14 cellular contexts compared by ENCODE assay signal in genomic region chr18:13579874-13580273, GRCh38.
DNase-seq lines count a peak whose midpoint lies in the region; ATAC-seq and TF ChIP-seq lines count a peak whose summit lies in the region.
"Had no signal": no experiment of that assay in that cellular context is flagged by ENCODE, and none has a peak within 500 bp of the region (broad histone marks: within the 10 kb centered on the region; RNA-seq: fewer than 3 reads in every experiment).

No MANE protein-coding gene starts in this region.

- H3K4me3 Mint-ChIP-seq in activated B cell treated with CpG ODN at 0.5 μM for 24 hours (no peak overlapping the region), GM23338 (no peak overlapping the region)
- H3K4me3 Mint-ChIP-seq: brain, mesothelial cell of epicardium had no signal

- H3K27ac Mint-ChIP-seq in activated B cell treated with CpG ODN at 0.5 μM for 24 hours (peak overlapping the region; percentile 81), GM23338 (no peak overlapping the region)
- H3K27ac Mint-ChIP-seq: mesothelial cell of epicardium had no signal

- H3K36me3 Mint-ChIP-seq in activated B cell treated with CpG ODN at 0.5 μM for 24 hours (ENCODE audit: low read depth) (no peaks in the 10 kb centered on the region), GM23338 (ENCODE audit: low read depth) (no peaks in the 10 kb centered on the region)
- H3K36me3 Mint-ChIP-seq: brain, mesothelial cell of epicardium had no signal

- H3K4me1 Mint-ChIP-seq in activated B cell treated with CpG ODN at 0.5 μM for 24 hours (peaks cover 67% of the 10 kb centered on the region), GM23338 (no peaks in the 10 kb centered on the region)

- peak; percentile 30 for DNase-seq in right atrium auricular region (ENCODE audit: low spot score)
- DNase-seq in cardiac septum (ENCODE audit: low spot score) = no peak
- DNase-seq in activated B cell treated with CpG ODN at 0.5 μM for 24 hours = no peak
- DNase-seq in lung (ENCODE audit: low spot score) = no peak
- DNase-seq in globus pallidus (ENCODE audit: low spot score) = no peak
- no peak for DNase-seq in amygdala (lab: John Stamatoyannopoulos, UW)
- no peak for DNase-seq in GM23338 (ENCODE audit: low spot score)
- DNase-seq: DMS53; effector CD8-positive, alpha-beta T cell; ovary; thyroid gland had no signal

- H3K27me3 ChIP-seq in right atrium auricular region = no peaks in the 10 kb centered on the region
- no peaks in the 10 kb centered on the region for H3K27me3 ChIP-seq in lung (ENCODE audit: control insufficient read depth, insufficient read depth)
- no peaks in the 10 kb centered on the region for H3K27me3 ChIP-seq in GM23338 (ENCODE audit: insufficient read depth)
- H3K27me3 ChIP-seq: ovary, thyroid gland had no signal

- no peaks in the 10 kb centered on the region for H3F3A ChIP-seq in GM23338 (replicated peaks; ENCODE audit: low read depth)

- no peaks in the 10 kb centered on the region for H3K36me3 ChIP-seq in right atrium auricular region
- H3K36me3 ChIP-seq in lung (ENCODE audit: control insufficient read depth in 2 of 2, insufficient read depth in 2 of 2, low read length in 2 of 2) = no peaks in the 10 kb centered on the region
- no peaks in the 10 kb centered on the region for H3K36me3 ChIP-seq in GM23338 (ENCODE audit: insufficient read depth)
- H3K36me3 ChIP-seq: ovary, thyroid gland had no signal

- no peak overlapping the region for H2AFZ ChIP-seq in GM23338

- H3K27ac ChIP-seq in right atrium auricular region (no peak overlapping the region), lung (ENCODE audit: low read depth in 1 of 2, low read length in 1 of 2) (peak overlapping the region in 1 of 2 donors; percentile 21), GM23338 (ENCODE audit: low read depth) (no peak overlapping the region)
- H3K27ac ChIP-seq: ovary, thyroid gland had no signal

- H3K27me3 Mint-ChIP-seq in activated B cell treated with CpG ODN at 0.5 μM for 24 hours (no peaks in the 10 kb centered on the region), GM23338 (ENCODE audit: insufficient read depth, low read depth, poor library complexity) (no peaks in the 10 kb centered on the region)

- intact Hi-C loops in cardiac septum (cut with DNase I) (no loop called here), activated B cell treated with CpG ODN at 0.5 μM for 24 hours (cut with micrococcal nuclease) (no loop called here)

- H3K9me3 ChIP-seq in right atrium auricular region (no peaks in the 10 kb centered on the region), lung (ENCODE audit: control insufficient read depth in 2 of 2, insufficient read depth in 1 of 2, low read length in 1 of 2) (peaks cover 0 to 4% of the 10 kb centered on the region in 2 donors)
- H3K9me3 ChIP-seq: ovary, thyroid gland had no signal

- no peaks in the 10 kb centered on the region for H4K20me1 ChIP-seq in GM23338 (replicated peaks; ENCODE audit: insufficient read depth)

- H3K79me2 ChIP-seq in GM23338 (replicated peaks; ENCODE audit: insufficient read depth) = no peaks in the 10 kb centered on the region

- H3K9me2 ChIP-seq in GM23338 (ENCODE audit: insufficient read depth) = no peaks in the 10 kb centered on the region

- POLR2A ChIA-PET in activated B cell treated with CpG ODN at 0.5 μM for 24 hours (lab: Charles Lee) = interaction anchor here (0.7 to 18.7 kb wide), 4 partner anchors 12 to 33 kb away, joined by 3 to 1007 read pairs (median 190); no protein-coding TSS in a partner anchor

- ATAC-seq in activated B cell treated with CpG ODN at 0.5 μM for 24 hours (ENCODE audit: low read depth) (no peak), lung (ENCODE audit: insufficient read depth, low FRiP score) (peak; percentile 24), GM21723 (IDR thresholded peaks at IDR 0.05; ENCODE audit: unreplicated experiment) (no peak), GM23338 (no peak)

- 13 to 35% methylated on average over 3 of the region's 3 CpGs for WGBS in lung, 2 donors

- H3K4me2 ChIP-seq in GM23338 = no peak overlapping the region

- no peak overlapping the region for H3K4me3 ChIP-seq in right atrium auricular region
- H3K4me3 ChIP-seq in lung = no peak overlapping the region
- H3K4me3 ChIP-seq in GM23338 = no peak overlapping the region
- H3K4me3 ChIP-seq: ovary, thyroid gland had no signal

- H3K4me1 ChIP-seq in right atrium auricular region (peaks cover 0 to 34% of the 10 kb centered on the region in 2 donors), lung (ENCODE audit: control insufficient read depth in 2 of 2, insufficient read depth in 2 of 2, low read length in 2 of 2) (peaks cover 4 to 5% of the 10 kb centered on the region in 2 donors), GM23338 (ENCODE audit: insufficient read depth) (no peaks in the 10 kb centered on the region)

- no peak for TF ChIP-seq CTCF in right atrium auricular region (IDR thresholded peaks at IDR 0.05)
- TF ChIP-seq CTCF in activated B cell treated with CpG ODN at 0.5 μM for 24 hours (IDR thresholded peaks at IDR 0.05) = no peak
- no peak for TF ChIP-seq CTCF in lung (IDR thresholded peaks at IDR 0.05; ENCODE audit: control extremely low read depth, extremely low read depth)
- no peak for TF ChIP-seq CTCF in GM23338 (conservative IDR thresholded peaks at IDR 0.05; ENCODE audit: low read depth in 2 of 2)

- CTCF ChIA-PET in activated B cell treated with CpG ODN at 0.5 μM for 24 hours (lab: Charles Lee) = interaction anchor here (1.2 kb wide), 1 partner anchor 22 kb away, joined by 3 read pairs; no protein-coding TSS in a partner anchor

- H3K9me3 Mint-ChIP-seq in activated B cell treated with CpG ODN at 0.5 μM for 24 hours = no peaks in the 10 kb centered on the region
- H3K9me3 Mint-ChIP-seq in GM23338 = no peaks in the 10 kb centered on the region; the same call in 2 of the 3 replicates

TF ChIP-seq in GM23338, 12 proteins besides CTCF, POLR2A, EP300 and RAD21 (continues in another document):
- no peak for TF ChIP-seq POLR2AphosphoS5 (IDR thresholded peaks at IDR 0.05; ENCODE audit: low read depth)
- TF ChIP-seq, protein P1, sequence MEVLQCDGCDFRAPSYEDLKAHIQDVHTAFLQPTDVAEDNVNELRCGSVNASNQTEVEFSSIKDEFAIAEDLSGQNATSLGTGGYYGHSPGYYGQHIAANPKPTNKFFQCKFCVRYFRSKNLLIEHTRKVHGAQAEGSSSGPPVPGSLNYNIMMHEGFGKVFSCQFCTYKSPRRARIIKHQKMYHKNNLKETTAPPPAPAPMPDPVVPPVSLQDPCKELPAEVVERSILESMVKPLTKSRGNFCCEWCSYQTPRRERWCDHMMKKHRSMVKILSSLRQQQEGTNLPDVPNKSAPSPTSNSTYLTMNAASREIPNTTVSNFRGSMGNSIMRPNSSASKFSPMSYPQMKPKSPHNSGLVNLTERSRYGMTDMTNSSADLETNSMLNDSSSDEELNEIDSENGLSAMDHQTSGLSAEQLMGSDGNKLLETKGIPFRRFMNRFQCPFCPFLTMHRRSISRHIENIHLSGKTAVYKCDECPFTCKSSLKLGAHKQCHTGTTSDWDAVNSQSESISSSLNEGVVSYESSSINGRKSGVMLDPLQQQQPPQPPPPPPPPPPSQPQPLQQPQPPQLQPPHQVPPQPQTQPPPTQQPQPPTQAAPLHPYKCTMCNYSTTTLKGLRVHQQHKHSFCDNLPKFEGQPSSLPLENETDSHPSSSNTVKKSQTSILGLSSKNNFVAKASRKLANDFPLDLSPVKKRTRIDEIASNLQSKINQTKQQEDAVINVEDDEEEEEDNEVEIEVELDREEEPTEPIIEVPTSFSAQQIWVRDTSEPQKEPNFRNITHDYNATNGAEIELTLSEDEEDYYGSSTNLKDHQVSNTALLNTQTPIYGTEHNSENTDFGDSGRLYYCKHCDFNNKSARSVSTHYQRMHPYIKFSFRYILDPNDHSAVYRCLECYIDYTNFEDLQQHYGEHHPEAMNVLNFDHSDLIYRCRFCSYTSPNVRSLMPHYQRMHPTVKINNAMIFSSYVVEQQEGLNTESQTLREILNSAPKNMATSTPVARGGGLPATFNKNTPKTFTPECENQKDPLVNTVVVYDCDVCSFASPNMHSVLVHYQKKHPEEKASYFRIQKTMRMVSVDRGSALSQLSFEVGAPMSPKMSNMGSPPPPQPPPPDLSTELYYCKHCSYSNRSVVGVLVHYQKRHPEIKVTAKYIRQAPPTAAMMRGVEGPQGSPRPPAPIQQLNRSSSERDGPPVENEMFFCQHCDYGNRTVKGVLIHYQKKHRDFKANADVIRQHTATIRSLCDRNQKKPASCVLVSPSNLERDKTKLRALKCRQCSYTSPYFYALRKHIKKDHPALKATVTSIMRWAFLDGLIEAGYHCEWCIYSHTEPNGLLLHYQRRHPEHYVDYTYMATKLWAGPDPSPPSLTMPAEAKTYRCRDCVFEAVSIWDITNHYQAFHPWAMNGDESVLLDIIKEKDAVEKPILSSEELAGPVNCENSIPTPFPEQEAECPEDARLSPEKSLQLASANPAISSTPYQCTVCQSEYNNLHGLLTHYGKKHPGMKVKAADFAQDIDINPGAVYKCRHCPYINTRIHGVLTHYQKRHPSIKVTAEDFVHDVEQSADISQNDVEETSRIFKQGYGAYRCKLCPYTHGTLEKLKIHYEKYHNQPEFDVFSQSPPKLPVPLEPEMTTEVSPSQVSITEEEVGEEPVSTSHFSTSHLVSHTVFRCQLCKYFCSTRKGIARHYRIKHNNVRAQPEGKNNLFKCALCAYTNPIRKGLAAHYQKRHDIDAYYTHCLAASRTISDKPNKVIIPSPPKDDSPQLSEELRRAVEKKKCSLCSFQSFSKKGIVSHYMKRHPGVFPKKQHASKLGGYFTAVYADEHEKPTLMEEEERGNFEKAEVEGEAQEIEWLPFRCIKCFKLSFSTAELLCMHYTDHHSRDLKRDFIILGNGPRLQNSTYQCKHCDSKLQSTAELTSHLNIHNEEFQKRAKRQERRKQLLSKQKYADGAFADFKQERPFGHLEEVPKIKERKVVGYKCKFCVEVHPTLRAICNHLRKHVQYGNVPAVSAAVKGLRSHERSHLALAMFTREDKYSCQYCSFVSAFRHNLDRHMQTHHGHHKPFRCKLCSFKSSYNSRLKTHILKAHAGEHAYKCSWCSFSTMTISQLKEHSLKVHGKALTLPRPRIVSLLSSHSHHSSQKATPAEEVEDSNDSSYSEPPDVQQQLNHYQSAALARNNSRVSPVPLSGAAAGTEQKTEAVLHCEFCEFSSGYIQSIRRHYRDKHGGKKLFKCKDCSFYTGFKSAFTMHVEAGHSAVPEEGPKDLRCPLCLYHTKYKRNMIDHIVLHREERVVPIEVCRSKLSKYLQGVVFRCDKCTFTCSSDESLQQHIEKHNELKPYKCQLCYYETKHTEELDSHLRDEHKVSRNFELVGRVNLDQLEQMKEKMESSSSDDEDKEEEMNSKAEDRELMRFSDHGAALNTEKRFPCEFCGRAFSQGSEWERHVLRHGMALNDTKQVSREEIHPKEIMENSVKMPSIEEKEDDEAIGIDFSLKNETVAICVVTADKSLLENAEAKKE (CRISPR knock-in tag; IDR thresholded peaks at IDR 0.05) = no peak
- TF ChIP-seq ZNF114 (CRISPR knock-in tag; IDR thresholded peaks at IDR 0.05) = no peak
- TF ChIP-seq ZNF331 (CRISPR knock-in tag; IDR thresholded peaks at IDR 0.05; ENCODE audit: low read depth) = no peak
- TF ChIP-seq CREB1 (CRISPR knock-in tag; IDR thresholded peaks at IDR 0.05; ENCODE audit: low read depth) = no peak
